In genomic region chr4:168880811-168881595, GRCh38 we compare ENCODE assay signal across 8 cellular contexts.
DNase-seq lines count a peak whose midpoint lies in the region; ATAC-seq, FAIRE-seq and TF ChIP-seq lines count a peak whose summit lies in the region.

No MANE protein-coding gene starts in this region.

- no peaks in the 10 kb centered on the region for H3K9me3 ChIP-seq in keratinocyte (ENCODE audit: control insufficient read depth, low read depth, low read length)
- H3K9me3 ChIP-seq in CD8-positive, alpha-beta memory T cell (ENCODE audit: low read length), result no peaks in the 10 kb centered on the region

- H3K36me3 ChIP-seq in keratinocyte (ENCODE audit: control insufficient read depth in 2 of 2, extremely low read depth in 1 of 2, insufficient read depth in 2 of 2, low read length in 2 of 2), result peaks cover 18 to 28% of the 10 kb centered on the region in 2 experiments
- H3K36me3 ChIP-seq in CD8-positive, alpha-beta memory T cell (ENCODE audit: insufficient read depth, low read length), result no peaks in the 10 kb centered on the region

- ATAC-seq in GM21619 (IDR thresholded peaks at IDR 0.05; ENCODE audit: unreplicated experiment), result peak; percentile 66

- H3K36me3 Mint-ChIP-seq in CD8-positive, alpha-beta memory T cell, result peaks cover 0 to 8% (median 2%) of the 10 kb centered on the region in 3 donors

- POLR2A ChIA-PET in CD8-positive, alpha-beta memory T cell (lab: Charles Lee), result no interaction called here

- no peak overlapping the region for H3K4me3 ChIP-seq in keratinocyte (ENCODE audit: control insufficient read depth in 2 of 3, extremely low read depth in 1 of 3, insufficient read depth in 2 of 3, low read depth in 1 of 3, low read length in 3 of 3)
- no peak overlapping the region for H3K4me3 ChIP-seq in CD8-positive, alpha-beta memory T cell (ENCODE audit: low read length)

- no peak overlapping the region for H3K4me2 ChIP-seq in keratinocyte (ENCODE audit: control insufficient read depth, extremely low read depth, insufficient read depth, low read depth, low read length)

- H3K9me1 ChIP-seq in keratinocyte (ENCODE audit: control insufficient read depth, extremely low read depth, insufficient read depth, low read length), result no peaks in the 10 kb centered on the region

- H3K4me1 Mint-ChIP-seq in CD8-positive, alpha-beta memory T cell, result peaks cover 3 to 8% (median 6%) of the 10 kb centered on the region in 3 donors

- H3K9ac ChIP-seq in keratinocyte (ENCODE audit: control insufficient read depth, extremely low read depth, insufficient read depth, low read length), result no peak overlapping the region

- H3K27ac Mint-ChIP-seq in CD8-positive, alpha-beta memory T cell, result no peak overlapping the region

- no peaks in the 10 kb centered on the region for H3K27me3 ChIP-seq in keratinocyte (ENCODE audit: control insufficient read depth, extremely low read depth, insufficient read depth, low read length)
- peaks cover 4% of the 10 kb centered on the region for H3K27me3 ChIP-seq in CD8-positive, alpha-beta memory T cell (ENCODE audit: insufficient read depth, low read length, poor library complexity, severe bottlenecking)

- H2AFZ ChIP-seq in keratinocyte (ENCODE audit: control insufficient read depth, low read length), result no peak overlapping the region

- H3K4me3 Mint-ChIP-seq in CD8-positive, alpha-beta memory T cell, result no peak overlapping the region

- peaks cover 13% of the 10 kb centered on the region for H3K4me1 ChIP-seq in keratinocyte (ENCODE audit: control insufficient read depth, extremely low read depth, insufficient read depth, low read length)
- no peaks in the 10 kb centered on the region for H3K4me1 ChIP-seq in CD8-positive, alpha-beta memory T cell (ENCODE audit: insufficient read depth, low read length)

- DNase-seq in CMK (ENCODE audit: low read depth), result peak; percentile 37
- peak; percentile 21 for DNase-seq in HuH-7.5 (ENCODE audit: low spot score)
- no peak for DNase-seq in keratinocyte (ENCODE audit: low read depth, low spot score)
- DNase-seq in superior temporal gyrus (ENCODE audit: extremely low spot score), result no peak
- no peak for DNase-seq in CD8-positive, alpha-beta memory T cell
- DNase-seq in HK-2 (ENCODE audit: unreplicated experiment), result no peak
- DNase-seq in stimulated activated naive CD4-positive, alpha-beta T cell treated with Interleukin-2 at 50 U/mL for 16 hours (lab: John Stamatoyannopoulos, UW), result no peak

- H3K79me2 ChIP-seq in keratinocyte (ENCODE audit: control insufficient read depth, insufficient read depth, low read length), result peaks cover 80% of the 10 kb centered on the region

- dilution Hi-C loops in keratinocyte (cut with MboI; ENCODE audit: extremely low pct_ligation_motif_present, low sequenced_read_pairs), result no loop called here

- TF ChIP-seq CTCF in keratinocyte (optimal IDR thresholded peaks at IDR 0.05 in 1 of 3, IDR thresholded peaks at IDR 0.05 in 1 of 3, conservative IDR thresholded peaks at IDR 0.05 in 1 of 3; ENCODE audit: extremely low read depth in 1 of 3, insufficient read depth in 2 of 3, low read length in 3 of 3), result no peak

- CTCF ChIA-PET in CD8-positive, alpha-beta memory T cell (lab: Charles Lee), result no interaction called here

- peak; percentile 32 for FAIRE-seq in keratinocyte (lab: Jason Lieb, UNC)

- peaks cover 0 to 3% (median 0%) of the 10 kb centered on the region in 5 donors for H3K9me3 Mint-ChIP-seq in CD8-positive, alpha-beta memory T cell

- H3K27me3 Mint-ChIP-seq in CD8-positive, alpha-beta memory T cell, result peaks cover 28 to 54% of the 10 kb centered on the region in 2 donors

- no peak overlapping the region for H3K27ac ChIP-seq in keratinocyte (ENCODE audit: control insufficient read depth, insufficient read depth, low read length)
- H3K27ac ChIP-seq in CD8-positive, alpha-beta memory T cell (ENCODE audit: low read depth, low read length), result no peak overlapping the region

- peaks cover 3% of the 10 kb centered on the region for H4K20me1 ChIP-seq in keratinocyte (ENCODE audit: control insufficient read depth, extremely low read depth, insufficient read depth, low read length)

Comparison
In these comparisons a context has a peak if more than half of its experiments do, and no peak if none do; other contexts are left out.
1. DNase-seq: peak in CMK (single experiment) and HuH-7.5 (single experiment); none in keratinocyte (single experiment), superior temporal gyrus (single experiment), CD8-positive, alpha-beta memory T cell (0 of 5), HK-2 (single experiment) and stimulated activated naive CD4-positive, alpha-beta T cell treated with Interleukin-2 at 50 U/mL for 16 hours (single experiment).